8 cellular contexts compared by ENCODE assay signal in the genomic region with DNA sequence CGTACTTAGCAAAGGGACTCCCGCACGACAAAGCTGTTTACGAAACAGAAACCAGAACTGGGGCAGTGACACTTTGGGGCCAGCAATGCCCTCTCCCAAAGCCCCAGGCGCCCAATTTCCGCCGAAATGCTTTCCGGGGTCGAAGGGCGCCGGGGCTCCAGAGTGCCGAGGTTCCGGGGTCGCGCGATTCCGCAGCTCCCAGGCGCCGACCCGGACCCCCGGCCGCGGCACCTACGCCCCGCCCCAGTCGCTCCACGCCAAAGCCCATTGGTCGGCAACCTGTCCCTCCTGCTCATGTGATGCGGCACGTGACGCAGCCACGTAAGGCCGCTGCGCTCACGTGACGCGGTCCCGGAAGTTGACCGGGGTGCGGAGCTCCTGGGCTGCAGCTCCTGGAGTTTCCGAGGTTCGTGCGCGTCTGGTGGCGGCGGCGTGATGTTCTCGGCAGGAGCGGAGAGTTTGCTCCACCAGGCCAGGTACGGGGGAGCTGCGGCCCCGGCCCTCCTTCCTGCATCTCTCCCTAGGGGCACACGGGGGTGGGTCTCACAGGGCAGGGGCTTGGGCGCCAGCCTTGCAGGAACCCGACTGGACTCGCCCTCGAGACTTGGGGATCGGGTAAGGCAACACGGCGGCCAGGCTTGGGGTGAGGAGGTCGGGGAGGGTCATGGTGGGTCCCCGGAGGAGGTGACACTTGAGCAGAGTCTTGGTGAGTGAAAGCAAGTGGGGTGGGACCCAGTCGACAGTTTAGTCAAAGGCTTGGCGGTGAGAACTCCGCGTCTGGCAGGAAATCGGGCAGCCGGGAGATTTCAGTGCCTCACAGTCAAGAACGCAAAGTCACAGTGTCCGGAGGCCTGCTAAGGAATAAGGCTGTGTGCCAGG. TPM values are rescaled to one million over a fixed set of nuclear protein-coding genes. Genes with fewer than 3 reads are reported as not detected.
DNase-seq lines count a peak whose midpoint lies in the region; ATAC-seq and TF ChIP-seq lines count a peak whose summit lies in the region.

TSS of gene AP5Z1 (plus strand) at position 343 of the 879 bp plus-strand sequence. CDS start at position 436, 93 bp downstream.

- no peaks in the 10 kb centered on the region for H3K9me3 ChIP-seq in smooth muscle cell (replicated peaks; ENCODE audit: low read depth)

- no peaks in the 10 kb centered on the region for H3K36me3 ChIP-seq in smooth muscle cell (ENCODE audit: low read depth)

- in situ Hi-C loops in GM18951 (cut with MboI; ENCODE audit: low sequenced_read_pairs, unreplicated experiment) = no loop called here

- POLR2A ChIA-PET in activated B cell treated with CpG ODN at 0.5 μM for 24 hours (lab: Charles Lee) = interaction anchor here (0.5 to 2.8 kb wide), 26 partner anchors 10 to 1683 kb away, joined by 3 to 74 read pairs (median 5); partner anchors contain the start of genes FOXK1 and RBAK

- intact Hi-C loops in activated B cell treated with CpG ODN at 0.5 μM for 24 hours (cut with micrococcal nuclease) = loop anchor here (1.0 to 5.0 kb wide), 8 partner anchors 17 to 1473 kb away; partner anchors contain the start of genes FOXK1, RBAK and SDK1

- TF ChIP-seq CTCF in AG09309 (IDR thresholded peaks at IDR 0.05; ENCODE audit: control insufficient read depth, insufficient read depth, low read depth, low read length, missing control alignments) (no peak), activated B cell treated with CpG ODN at 0.5 μM for 24 hours (IDR thresholded peaks at IDR 0.05) (no peak), cardiac fibroblast (IDR thresholded peaks at IDR 0.05; ENCODE audit: low read depth, low read length) (no peak), smooth muscle cell (IDR thresholded peaks at IDR 0.05; ENCODE audit: borderline replicate concordance, insufficient read depth, poor library complexity, severe bottlenecking) (no peak)

- H3K9ac ChIP-seq in smooth muscle cell (ENCODE audit: low read depth) = peak within 1 kb of the TSS; percentile 98

- H3F3A ChIP-seq in smooth muscle cell (ENCODE audit: low read depth) = no peaks in the 10 kb centered on the region

- WGBS in smooth muscle cell (ENCODE audit: low lambda C conversion rate) = under 1% methylated on average over 67 of the region's 70 CpGs

- DNase-seq in AG09309 (ENCODE audit: low read depth) (peak; percentile 86), NCI-H345 (lab: John Stamatoyannopoulos, UW) (peak; percentile 96), activated B cell treated with CpG ODN at 0.5 μM for 24 hours (peak; percentile 91), cardiac fibroblast (ENCODE audit: low read depth in 2 of 2) (peak; percentile 95 to 97), iPS-NIHi7 (ENCODE audit: extremely low spot score) (peak; percentile 100), smooth muscle cell (lab: John Stamatoyannopoulos, UW; ENCODE audit: unreplicated experiment) (peak; percentile 68)

- no peaks in the 10 kb centered on the region for H3K27me3 ChIP-seq in smooth muscle cell (ENCODE audit: low read depth)

- H3K4me1 Mint-ChIP-seq in activated B cell treated with CpG ODN at 0.5 μM for 24 hours = peaks cover 41% of the 10 kb centered on the region

- ATAC-seq in HG03175 (IDR thresholded peaks at IDR 0.05; ENCODE audit: unreplicated experiment) (peak; percentile 92), activated B cell treated with CpG ODN at 0.5 μM for 24 hours (ENCODE audit: low read depth) (peak; percentile 94)

- peak within 1 kb of the TSS; percentile 49 for H2AFZ ChIP-seq in smooth muscle cell (ENCODE audit: low read depth)

- peaks cover 15% of the 10 kb centered on the region for H4K20me1 ChIP-seq in smooth muscle cell (ENCODE audit: low read depth)

- H3K4me3 ChIP-seq in AG09309 (ENCODE audit: control insufficient read depth, low read depth, low read length) = peak within 1 kb of the TSS; percentile 100
- peak within 1 kb of the TSS; percentile 98 to 99 for H3K4me3 ChIP-seq in cardiac fibroblast (replicated peaks in 1 of 2; ENCODE audit: low read depth in 2 of 2, low read length in 2 of 2)
- H3K4me3 ChIP-seq in smooth muscle cell = peak within 1 kb of the TSS; percentile 65

- peak; percentile 91 for TF ChIP-seq POLR2A in GM18951 (IDR thresholded peaks at IDR 0.05; ENCODE audit: extremely low read depth, insufficient read depth, insufficient read length)

- peak within 1 kb of the TSS; percentile 99 for H3K4me3 Mint-ChIP-seq in activated B cell treated with CpG ODN at 0.5 μM for 24 hours

- no peaks in the 10 kb centered on the region for H3K27me3 Mint-ChIP-seq in activated B cell treated with CpG ODN at 0.5 μM for 24 hours

- peak within 1 kb of the TSS; percentile 93 for H3K27ac ChIP-seq in smooth muscle cell (ENCODE audit: low read depth)

- H3K36me3 Mint-ChIP-seq in activated B cell treated with CpG ODN at 0.5 μM for 24 hours (ENCODE audit: low read depth) = peaks cover 30% of the 10 kb centered on the region

- H3K4me1 ChIP-seq in smooth muscle cell (ENCODE audit: low read depth) = no peaks in the 10 kb centered on the region

- H3K9me3 Mint-ChIP-seq in activated B cell treated with CpG ODN at 0.5 μM for 24 hours = no peaks in the 10 kb centered on the region

- CTCF ChIA-PET in activated B cell treated with CpG ODN at 0.5 μM for 24 hours (lab: Charles Lee) = interaction anchor here (0.8 to 2.4 kb wide), 6 partner anchors 9 to 783 kb away, joined by 3 to 10 read pairs (median 5); partner anchors contain the start of gene FOXK1

- peak within 1 kb of the TSS; percentile 86 for H3K4me2 ChIP-seq in smooth muscle cell

- peak within 1 kb of the TSS; percentile 98 for H3K27ac Mint-ChIP-seq in activated B cell treated with CpG ODN at 0.5 μM for 24 hours

- peaks cover 39% of the 10 kb centered on the region for H3K79me2 ChIP-seq in smooth muscle cell (ENCODE audit: low read depth)

RNA-seq across cellular contexts. Expression of gene AP5Z1, which starts in this region (rescaled TPM):
- total RNA-seq in activated B cell treated with CpG ODN at 0.5 μM for 24 hours (98.3 and 111 TPM in 2 replicates), smooth muscle cell (16.6 and 24.6 TPM in 2 replicates)
- polyA plus RNA-seq in smooth muscle cell = 37.6 and 48.2 TPM in 2 replicates

Comparison
In these comparisons a context has a peak if more than half of its experiments do, and no peak if none do; other contexts are left out.
1. Peak in every context shown above with its lines: DNase-seq, ATAC-seq, H3K4me3 ChIP-seq and H3K27ac ChIP-seq.